19 cellular contexts compared by ENCODE assay signal in the genomic region with DNA sequence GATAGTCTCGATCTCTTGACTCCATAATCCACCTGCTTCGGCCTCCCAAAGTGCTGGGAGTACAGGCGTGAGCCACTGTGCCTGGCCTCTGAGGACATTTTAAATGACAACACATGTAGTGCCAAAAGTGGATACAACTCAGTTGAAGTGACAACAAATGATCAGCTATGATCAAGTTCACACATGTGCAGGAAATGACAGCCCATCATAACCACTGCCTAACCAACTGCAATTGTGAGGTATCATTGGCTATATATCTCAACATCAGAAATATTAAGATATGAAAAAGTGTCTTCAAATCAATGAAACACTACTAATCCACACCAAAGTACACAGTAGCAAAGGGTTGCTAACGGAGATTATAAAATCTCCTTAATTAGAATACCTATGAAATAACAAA.
DNase-seq lines count a peak whose midpoint lies in the region; ATAC-seq and TF ChIP-seq lines count a peak whose summit lies in the region.
"Had no signal": no experiment of that assay in that cellular context is flagged by ENCODE, and none has a peak within 500 bp of the region (broad histone marks: within the 10 kb centered on the region; RNA-seq: fewer than 3 reads in every experiment).

No MANE protein-coding gene starts in this region.

- intact Hi-C loops in dorsolateral prefrontal cortex (cut with DNase I) = loop anchor here in 1 of 2 donors (10.0 kb wide), 1 partner anchor 64 kb away; no protein-coding TSS in a partner anchor

- peak in 1 of 2 donors; percentile 39 for ATAC-seq in natural killer cell treated with Interleukin-12 subunit alpha and Interleukin-12 subunit beta and Interleukin-15 and Interleukin-18, amount 100 ng/mL, for 72 hours
- ATAC-seq: HCT116, HepG2 had no signal

- H3K27ac ChIP-seq in dorsolateral prefrontal cortex = peak overlapping the region in 50 of 59 donors; percentile 2 to 98 (median 91)
- H3K27ac ChIP-seq: BLaER1 had no signal

- no peak overlapping the region for H3K4me3 Mint-ChIP-seq in T-helper 1 cell treated with Interleukin-12 subunit alpha and Interleukin-12 subunit beta and Interleukin-4 antibody, amounts not matched to agents 30 μg/mL and 1 μg/mL, for 36 hours
- no peak overlapping the region for H3K4me3 Mint-ChIP-seq in T-helper 2 cell treated with Interferon-gamma antibody and Interleukin-4, amounts not matched to agents 5 μg/mL and 100 μg/mL, for 36 hours
- H3K4me3 Mint-ChIP-seq in natural killer cell treated with Interleukin-12 subunit alpha and Interleukin-12 subunit beta and Interleukin-15 and Interleukin-18, amount 100 ng/mL, for 72 hours = peak overlapping the region; percentile 42
- H3K4me3 Mint-ChIP-seq: CD14-positive monocyte; CD4-positive, alpha-beta memory T cell; HFFc6 had no signal

- no peak for TF ChIP-seq CTCF in dorsolateral prefrontal cortex (IDR thresholded peaks at IDR 0.05 in 54 of 56, conservative IDR thresholded peaks at IDR 0.05 in 2 of 56; ENCODE audit: low read depth in 1 of 56, partially characterized antibody in 56 of 56)

- H3K4me3 ChIP-seq in dorsolateral prefrontal cortex = no peak overlapping the region
- H3K4me3 ChIP-seq: BLaER1 had no signal

- H3K27me3 ChIP-seq in dorsolateral prefrontal cortex = no peaks in the 10 kb centered on the region
- H3K27me3 ChIP-seq: BLaER1 had no signal

- peak overlapping the region; percentile 31 for H3K27ac Mint-ChIP-seq in T-helper 1 cell treated with Interleukin-12 subunit alpha and Interleukin-12 subunit beta and Interleukin-4 antibody, amounts not matched to agents 30 μg/mL and 1 μg/mL, for 36 hours
- H3K27ac Mint-ChIP-seq in T-helper 2 cell treated with Interferon-gamma antibody and Interleukin-4, amounts not matched to agents 5 μg/mL and 100 μg/mL, for 36 hours = peak overlapping the region; percentile 17
- peak overlapping the region in 1 of 2 donors; percentile 70 for H3K27ac Mint-ChIP-seq in natural killer cell treated with Interleukin-12 subunit alpha and Interleukin-12 subunit beta and Interleukin-15 and Interleukin-18, amount 100 ng/mL, for 72 hours
- H3K27ac Mint-ChIP-seq: CD14-positive monocyte; CD4-positive, alpha-beta memory T cell; HFFc6 had no signal

- DNase-seq in T-helper 1 cell (no peak), dorsolateral prefrontal cortex (no peak), NCI-H1092 treated with DMSO at 0.1 percent for 48 hours (lab: John Stamatoyannopoulos, UW) (no peak), NCI-H1092 (lab: John Stamatoyannopoulos, UW) (no peak)
- DNase-seq in T-helper 2 cell treated with Interferon-gamma antibody and Interleukin-4, amounts not matched to agents 5 μg/mL and 100 μg/mL, for 36 hours (ENCODE audit: low spot score) = no peak
- DNase-seq in natural killer cell treated with Interleukin-12 subunit alpha and Interleukin-12 subunit beta and Interleukin-15 and Interleukin-18, amount 100 ng/mL, for 72 hours (ENCODE audit: low spot score) = no peak
- DNase-seq: 8988T; CD4-positive, alpha-beta memory T cell; DMS153; DMS79; GDM1; GOT3; H7; HFFc6 had no signal

- peaks cover 3% of the 10 kb centered on the region for H3K36me3 Mint-ChIP-seq in T-helper 1 cell treated with Interleukin-12 subunit alpha and Interleukin-12 subunit beta and Interleukin-4 antibody, amounts not matched to agents 30 μg/mL and 1 μg/mL, for 36 hours (ENCODE audit: low read depth)
- H3K36me3 Mint-ChIP-seq in T-helper 2 cell treated with Interferon-gamma antibody and Interleukin-4, amounts not matched to agents 5 μg/mL and 100 μg/mL, for 36 hours (ENCODE audit: low read depth) = peaks cover 2% of the 10 kb centered on the region
- H3K36me3 Mint-ChIP-seq in natural killer cell treated with Interleukin-12 subunit alpha and Interleukin-12 subunit beta and Interleukin-15 and Interleukin-18, amount 100 ng/mL, for 72 hours = no peaks in the 10 kb centered on the region
- H3K36me3 Mint-ChIP-seq: CD14-positive monocyte; CD4-positive, alpha-beta memory T cell had no signal

- H3K9me3 Mint-ChIP-seq in T-helper 1 cell treated with Interleukin-12 subunit alpha and Interleukin-12 subunit beta and Interleukin-4 antibody, amounts not matched to agents 30 μg/mL and 1 μg/mL, for 36 hours = no peaks in the 10 kb centered on the region
- H3K9me3 Mint-ChIP-seq in T-helper 2 cell treated with Interferon-gamma antibody and Interleukin-4, amounts not matched to agents 5 μg/mL and 100 μg/mL, for 36 hours = no peaks in the 10 kb centered on the region
- no peaks in the 10 kb centered on the region for H3K9me3 Mint-ChIP-seq in natural killer cell treated with Interleukin-12 subunit alpha and Interleukin-12 subunit beta and Interleukin-15 and Interleukin-18, amount 100 ng/mL, for 72 hours
- H3K9me3 Mint-ChIP-seq: CD4-positive, alpha-beta memory T cell; HFFc6 had no signal

- H3K4me1 Mint-ChIP-seq in T-helper 1 cell treated with Interleukin-12 subunit alpha and Interleukin-12 subunit beta and Interleukin-4 antibody, amounts not matched to agents 30 μg/mL and 1 μg/mL, for 36 hours (ENCODE audit: low read depth) = peaks cover 39% of the 10 kb centered on the region
- H3K4me1 Mint-ChIP-seq in T-helper 2 cell treated with Interferon-gamma antibody and Interleukin-4, amounts not matched to agents 5 μg/mL and 100 μg/mL, for 36 hours (ENCODE audit: low read depth) = peaks cover 40% of the 10 kb centered on the region
- H3K4me1 Mint-ChIP-seq in natural killer cell treated with Interleukin-12 subunit alpha and Interleukin-12 subunit beta and Interleukin-15 and Interleukin-18, amount 100 ng/mL, for 72 hours (ENCODE audit: low read depth in 2 of 2) = peaks cover 27 to 31% of the 10 kb centered on the region in 2 donors

- H3K27me3 Mint-ChIP-seq in T-helper 1 cell treated with Interleukin-12 subunit alpha and Interleukin-12 subunit beta and Interleukin-4 antibody, amounts not matched to agents 30 μg/mL and 1 μg/mL, for 36 hours (ENCODE audit: low read depth) = no peaks in the 10 kb centered on the region
- H3K27me3 Mint-ChIP-seq in T-helper 2 cell treated with Interferon-gamma antibody and Interleukin-4, amounts not matched to agents 5 μg/mL and 100 μg/mL, for 36 hours (ENCODE audit: low read depth) = no peaks in the 10 kb centered on the region
- H3K27me3 Mint-ChIP-seq in natural killer cell treated with Interleukin-12 subunit alpha and Interleukin-12 subunit beta and Interleukin-15 and Interleukin-18, amount 100 ng/mL, for 72 hours = no peaks in the 10 kb centered on the region
- H3K27me3 Mint-ChIP-seq: CD4-positive, alpha-beta memory T cell had no signal
